ENCODE assay signal across 8 cellular contexts in genomic region chr2:200713704-200714064, GRCh38.
DNase-seq lines count a peak whose midpoint lies in the region; ATAC-seq and TF ChIP-seq lines count a peak whose summit lies in the region.

No MANE protein-coding gene starts in this region.

- no peak overlapping the region for H2BK15ac ChIP-seq in H9 (ENCODE audit: low read depth, low read length)

- H3K79me1 ChIP-seq in H9 (ENCODE audit: insufficient read depth, low read depth, low read length, poor library complexity, severe bottlenecking), result no peaks in the 10 kb centered on the region

- no peak overlapping the region for H3K4ac ChIP-seq in H9 (ENCODE audit: low read depth, low read length)

- no peaks in the 10 kb centered on the region for H3K23me2 ChIP-seq in H9 (ENCODE audit: insufficient read length, low read depth, low read length, poor library complexity, severe bottlenecking)

- H3K4me1 ChIP-seq in H9 (ENCODE audit: insufficient read depth, low read length) (0 out of 2 replicates have a peak, but pooled peaks cover 2% of the 10 kb centered on the region), left ventricle myocardium inferior (peaks cover 6% of the 10 kb centered on the region), spleen (peaks cover 0 to 16% (median 7%) of the 10 kb centered on the region in 6 donors)

- H3K4me1 Mint-ChIP-seq in H9, result peaks cover 8 to 10% of the 10 kb centered on the region in 2 experiments
- peaks cover 25% of the 10 kb centered on the region for H3K4me1 Mint-ChIP-seq in activated CD4-positive, alpha-beta memory T cell treated with anti-CD3 and anti-CD28 coated beads, Interleukin-2, amount 10 ng/mL, durations not matched to agents 7 days and 5 days

- no peak for TF ChIP-seq CTCF in H9 (conservative IDR thresholded peaks at IDR 0.05)
- no peak for TF ChIP-seq CTCF in left ventricle myocardium inferior (IDR thresholded peaks at IDR 0.05; ENCODE audit: borderline replicate concordance)
- TF ChIP-seq CTCF in spleen (IDR thresholded peaks at IDR 0.05 in 8 of 11, conservative IDR thresholded peaks at IDR 0.05 in 3 of 11), result no peak

- H3K27me3 ChIP-seq in H9 (ENCODE audit: insufficient read depth, low read length) (no peaks in the 10 kb centered on the region), left ventricle myocardium inferior (ENCODE audit: low read depth) (no peaks in the 10 kb centered on the region), spleen (replicated peaks in 1 of 7) (no peaks in the 10 kb centered on the region)

- H3K9me3 ChIP-seq in H9 (ENCODE audit: control insufficient read depth, low read depth, low read length) (no peaks in the 10 kb centered on the region), left ventricle myocardium inferior (replicated peaks) (no peaks in the 10 kb centered on the region), spleen (peaks cover 0 to 5% (median 0%) of the 10 kb centered on the region in 8 donors)

- peak overlapping the region; percentile 79 for H4K5ac ChIP-seq in H9 (ENCODE audit: insufficient read length, low read depth, low read length)

- no CpG with 5 or more reads among the region's 4 CpGs for WGBS in H9 (ENCODE audit: extremely low coverage, insufficient read length, low lambda C conversion rate)
- 84 to 99% (median 96%) methylated on average over 4 of the region's 4 CpGs for WGBS in spleen, 5 donors

- TF ChIP-seq POLR2A in spleen (IDR thresholded peaks at IDR 0.05), result no peak

- H3K27me3 Mint-ChIP-seq in H9 (ENCODE audit: low read depth), result no peaks in the 10 kb centered on the region; the same call in 1 of the 2 replicates
- peaks cover 5% of the 10 kb centered on the region for H3K27me3 Mint-ChIP-seq in activated CD4-positive, alpha-beta memory T cell treated with anti-CD3 and anti-CD28 coated beads, Interleukin-2, amount 10 ng/mL, durations not matched to agents 7 days and 5 days

- no peak for ATAC-seq in GM19328 (IDR thresholded peaks at IDR 0.05; ENCODE audit: unreplicated experiment)

- H3K27ac ChIP-seq in H9 (ENCODE audit: insufficient read length, low read depth, low read length), result no peak overlapping the region
- peak overlapping the region; percentile 62 for H3K27ac ChIP-seq in left ventricle myocardium inferior (replicated peaks)
- H3K27ac ChIP-seq in spleen, result peak overlapping the region; percentile 58 to 88 (median 80)

- H3K36me3 Mint-ChIP-seq in H9 (ENCODE audit: insufficient read depth in 1 of 3, low read depth in 3 of 3), result no peaks in the 10 kb centered on the region
- peaks cover 4% of the 10 kb centered on the region for H3K36me3 Mint-ChIP-seq in activated CD4-positive, alpha-beta memory T cell treated with anti-CD3 and anti-CD28 coated beads, Interleukin-2, amount 10 ng/mL, durations not matched to agents 7 days and 5 days (ENCODE audit: low read depth)

- H2BK5ac ChIP-seq in H9 (ENCODE audit: insufficient read length, low read length), result no peak overlapping the region

- H3K56ac ChIP-seq in H9 (ENCODE audit: insufficient read length, low read depth, low read length), result no peak overlapping the region

- H2AK5ac ChIP-seq in H9 (ENCODE audit: insufficient read length, low read length), result no peak overlapping the region

- H2AFZ ChIP-seq in H9 (ENCODE audit: low read length), result peak overlapping the region; percentile 75

- POLR2A ChIA-PET in activated CD4-positive, alpha-beta memory T cell treated with anti-CD3 and anti-CD28 coated beads, Interleukin-2, amount 10 ng/mL, durations not matched to agents 7 days and 5 days (lab: Charles Lee), result interaction anchor here (0.6 to 4.0 kb wide), 28 partner anchors 8 to 522 kb away, joined by 3 to 39 read pairs (median 5); partner anchors contain the start of genes BZW1, CASP10, CLK1 and NIF3L1

- H3T11ph ChIP-seq in H9 (ENCODE audit: low read length), result no peak overlapping the region

- peak overlapping the region; percentile 69; the same call in 1 of the 2 replicates for H3K14ac ChIP-seq in H9 (ENCODE audit: insufficient read depth, low read length)

- H3K9me3 Mint-ChIP-seq in H9, result no peaks in the 10 kb centered on the region
- peaks cover 5% of the 10 kb centered on the region for H3K9me3 Mint-ChIP-seq in activated CD4-positive, alpha-beta memory T cell treated with anti-CD3 and anti-CD28 coated beads, Interleukin-2, amount 10 ng/mL, durations not matched to agents 7 days and 5 days

- intact Hi-C loops in left ventricle myocardium inferior (cut with micrococcal nuclease) (loop anchor here (5.0 kb wide), 1 partner anchor 99 kb away; the partner anchor contains the start of gene BZW1), spleen (cut with DNase I; ENCODE audit: low total_unique reads) (loop anchor here (5.0 kb wide), 1 partner anchor 99 kb away; the partner anchor contains the start of gene BZW1)

- H3K18ac ChIP-seq in H9 (ENCODE audit: insufficient read length, low read depth, low read length), result peak overlapping the region; percentile 13

- no peak overlapping the region for H4K91ac ChIP-seq in H9 (ENCODE audit: insufficient read length, low read depth, low read length)

- no peaks in the 10 kb centered on the region for H4K20me1 ChIP-seq in H9 (ENCODE audit: control insufficient read depth, insufficient read depth, insufficient read length)

- peak overlapping the region in 2 of 3 experiments; percentile 57 to 94; a peak in 4 of 7 replicates for H3K27ac Mint-ChIP-seq in H9
- peak overlapping the region; percentile 97 for H3K27ac Mint-ChIP-seq in activated CD4-positive, alpha-beta memory T cell treated with anti-CD3 and anti-CD28 coated beads, Interleukin-2, amount 10 ng/mL, durations not matched to agents 7 days and 5 days

- CTCF ChIA-PET in activated CD4-positive, alpha-beta memory T cell treated with anti-CD3 and anti-CD28 coated beads, Interleukin-2, amount 10 ng/mL, durations not matched to agents 7 days and 5 days (lab: Charles Lee), result interaction anchor here (0.6 to 4.0 kb wide), 28 partner anchors 8 to 737 kb away, joined by 3 to 29 read pairs (median 4); partner anchors contain the start of genes CASP10, CLK1, NIF3L1 and ORC2

- H3K23ac ChIP-seq in H9 (ENCODE audit: insufficient read length, low read depth, low read length), result no peak overlapping the region

- DNase-seq in H9 (no peak), left ventricle myocardium inferior (no peak), spleen (no peak), amniotic stem cell (lab: John Stamatoyannopoulos, UW) (no peak), NCI-H82 treated with DMSO at 0.1 percent for 48 hours (lab: John Stamatoyannopoulos, UW; ENCODE audit: unreplicated experiment) (no peak), DMS 273 (lab: John Stamatoyannopoulos, UW; ENCODE audit: unreplicated experiment) (no peak)
- DNase-seq in activated CD4-positive, alpha-beta memory T cell treated with anti-CD3 and anti-CD28 coated beads, Interleukin-2, amount 10 ng/mL, durations not matched to agents 7 days and 5 days, result peak; percentile 29

- no peak overlapping the region for H2BK20ac ChIP-seq in H9 (ENCODE audit: low read depth, low read length, poor library complexity, severe bottlenecking)

- H2BK12ac ChIP-seq in H9 (ENCODE audit: insufficient read length, low read depth, low read length), result no peak overlapping the region

- H3K9ac ChIP-seq in H9 (ENCODE audit: extremely low read depth, insufficient read length, low read length), result no peak overlapping the region

- H3K4me2 ChIP-seq in H9 (ENCODE audit: insufficient read depth, insufficient read length, low read length), result peak overlapping the region; percentile 49

- no peak overlapping the region for H2BK120ac ChIP-seq in H9 (ENCODE audit: low read depth, low read length, poor library complexity, severe bottlenecking)

- no peaks in the 10 kb centered on the region for H3K36me3 ChIP-seq in left ventricle myocardium inferior
- H3K36me3 ChIP-seq in spleen, result no peaks in the 10 kb centered on the region

- no peaks in the 10 kb centered on the region for H3K79me2 ChIP-seq in H9 (ENCODE audit: insufficient read depth, low read length)

- H3K4me3 Mint-ChIP-seq in H9, result peak overlapping the region in 1 of 2 experiments; percentile 67; a peak in 2 of 5 replicates
- H3K4me3 Mint-ChIP-seq in activated CD4-positive, alpha-beta memory T cell treated with anti-CD3 and anti-CD28 coated beads, Interleukin-2, amount 10 ng/mL, durations not matched to agents 7 days and 5 days, result peak overlapping the region; percentile 49

- no peak overlapping the region for H4K8ac ChIP-seq in H9 (replicated peaks; ENCODE audit: insufficient read length, low read depth, low read length)

- peak overlapping the region; percentile 58 for H3K4me3 ChIP-seq in left ventricle myocardium inferior
- peak overlapping the region in 1 of 8 donors; percentile 52 for H3K4me3 ChIP-seq in spleen
